9 cellular contexts compared by ENCODE assay signal in genomic region chr9:124045076-124045829, GRCh38. TPM values are rescaled to one million over a fixed set of nuclear protein-coding genes. Genes with fewer than 3 reads are reported as not detected.
DNase-seq lines count a peak whose midpoint lies in the region; ATAC-seq and TF ChIP-seq lines count a peak whose summit lies in the region.
"Had no signal": no experiment of that assay in that cellular context is flagged by ENCODE, and none has a peak within 500 bp of the region (broad histone marks: within the 10 kb centered on the region; RNA-seq: fewer than 3 reads in every experiment).

No MANE protein-coding gene starts in this region.

- H3K4me3 ChIP-seq in Peyer's patch = peak overlapping the region; percentile 15 to 52 (median 29)
- H3K4me3 ChIP-seq in fibroblast of the aortic adventitia (ENCODE audit: low read depth, low read length) = peak overlapping the region; percentile 47
- H3K4me3 ChIP-seq in psoas muscle = peak overlapping the region; percentile 56
- no peak overlapping the region for H3K4me3 ChIP-seq in CD4-positive, alpha-beta memory T cell (ENCODE audit: low read length in 2 of 2)

- CTCF ChIA-PET in CD4-positive, alpha-beta memory T cell (lab: Charles Lee; ENCODE audit: partially characterized antibody) = no interaction called here

- peaks cover 1 to 12% (median 5%) of the 10 kb centered on the region in 4 donors for H3K4me1 Mint-ChIP-seq in CD4-positive, alpha-beta memory T cell
- peaks cover 7 to 16% (median 13%) of the 10 kb centered on the region in 4 donors for H3K4me1 Mint-ChIP-seq in naive thymus-derived CD8-positive, alpha-beta T cell

- DNase-seq in ELF-1 (ENCODE audit: low read depth, low spot score) = peak; percentile 56
- DNase-seq in Peyer's patch = no peak
- DNase-seq in fibroblast of the aortic adventitia (ENCODE audit: low read depth) = peak; percentile 40
- DNase-seq in psoas muscle = peak; percentile 49 to 67
- DNase-seq in CD4-positive, alpha-beta memory T cell = no peak
- DNase-seq in T-helper 1 cell = no peak
- DNase-seq in naive thymus-derived CD8-positive, alpha-beta T cell = no peak
- DNase-seq: T-helper 2 cell had no signal

- H3K36me3 ChIP-seq in Peyer's patch (no peaks in the 10 kb centered on the region), psoas muscle (ENCODE audit: insufficient read depth in 1 of 2, low read depth in 1 of 2) (no peaks in the 10 kb centered on the region)
- H3K36me3 ChIP-seq in CD4-positive, alpha-beta memory T cell (ENCODE audit: insufficient read depth, low read length) = no peaks in the 10 kb centered on the region

- intact Hi-C loops in psoas muscle (cut with DNase I) = loop anchor here in 1 of 2 donors (10.0 kb wide), 1 partner anchor 250 kb away; no protein-coding TSS in a partner anchor
- intact Hi-C loops in CD4-positive, alpha-beta memory T cell (cut with micrococcal nuclease) = no loop called here

- POLR2A ChIA-PET in CD4-positive, alpha-beta memory T cell (lab: Charles Lee; ENCODE audit: partially characterized antibody) = no interaction called here
- POLR2A ChIA-PET in naive thymus-derived CD8-positive, alpha-beta T cell (lab: Charles Lee) = no interaction called here

- ATAC-seq in psoas muscle = peak in 2 of 4 donors; percentile 33 to 55
- ATAC-seq in GM19351 (IDR thresholded peaks at IDR 0.05; ENCODE audit: unreplicated experiment) = no peak
- ATAC-seq in naive thymus-derived CD8-positive, alpha-beta T cell = no peak

- peak overlapping the region in 1 of 8 donors; percentile 4 for H3K4me3 Mint-ChIP-seq in CD4-positive, alpha-beta memory T cell
- H3K4me3 Mint-ChIP-seq in naive thymus-derived CD8-positive, alpha-beta T cell = no peak overlapping the region

- no peaks in the 10 kb centered on the region for H3K9me3 Mint-ChIP-seq in CD4-positive, alpha-beta memory T cell
- peaks cover 0 to 1% (median 0%) of the 10 kb centered on the region in 9 donors for H3K9me3 Mint-ChIP-seq in naive thymus-derived CD8-positive, alpha-beta T cell

- H3K27me3 Mint-ChIP-seq in CD4-positive, alpha-beta memory T cell = peaks cover 48 to 50% of the 10 kb centered on the region in 2 donors
- H3K27me3 Mint-ChIP-seq in naive thymus-derived CD8-positive, alpha-beta T cell = peaks cover 42 to 69% (median 63%) of the 10 kb centered on the region in 5 donors

- H3K9me3 ChIP-seq in Peyer's patch (no peaks in the 10 kb centered on the region), psoas muscle (no peaks in the 10 kb centered on the region)
- H3K9me3 ChIP-seq in CD4-positive, alpha-beta memory T cell (ENCODE audit: control insufficient read depth in 1 of 2, low read length in 2 of 2) = no peaks in the 10 kb centered on the region

- H3K27me3 ChIP-seq in Peyer's patch (peaks cover 0 to 21% of the 10 kb centered on the region in 2 donors), psoas muscle (ENCODE audit: insufficient read depth in 3 of 3, low read length in 2 of 3) (peaks cover 0 to 58% (median 9%) of the 10 kb centered on the region in 3 donors)
- peaks cover 7% of the 10 kb centered on the region for H3K27me3 ChIP-seq in CD4-positive, alpha-beta memory T cell (ENCODE audit: insufficient read depth, low read length)

- H3K4me1 ChIP-seq in Peyer's patch (peaks cover 4 to 24% (median 6%) of the 10 kb centered on the region in 4 donors), psoas muscle (peaks cover 2% of the 10 kb centered on the region)
- H3K4me1 ChIP-seq in CD4-positive, alpha-beta memory T cell (ENCODE audit: insufficient read depth, low read length) = peaks cover 6% of the 10 kb centered on the region

- TF ChIP-seq POLR2A in Peyer's patch (IDR thresholded peaks at IDR 0.05) = no peak

- TF ChIP-seq CTCF in Peyer's patch (IDR thresholded peaks at IDR 0.05) (no peak), fibroblast of the aortic adventitia (IDR thresholded peaks at IDR 0.05; ENCODE audit: insufficient read depth, low read length) (no peak), psoas muscle (IDR thresholded peaks at IDR 0.05) (no peak)

- H3K27ac Mint-ChIP-seq in CD4-positive, alpha-beta memory T cell = no peak overlapping the region
- no peak overlapping the region for H3K27ac Mint-ChIP-seq in naive thymus-derived CD8-positive, alpha-beta T cell

- H3K27ac ChIP-seq in Peyer's patch (no peak overlapping the region), psoas muscle (no peak overlapping the region)
- H3K27ac ChIP-seq in CD4-positive, alpha-beta memory T cell (ENCODE audit: low read depth, low read length) = no peak overlapping the region

- 10 to 14% (median 13%) methylated on average over 37 to 49 of the region's 49 CpGs for WGBS in psoas muscle, 3 donors

- no peaks in the 10 kb centered on the region for H3K36me3 Mint-ChIP-seq in CD4-positive, alpha-beta memory T cell
- H3K36me3 Mint-ChIP-seq in naive thymus-derived CD8-positive, alpha-beta T cell = no peaks in the 10 kb centered on the region

RNA-seq across cellular contexts. Expression of gene LHX2, which starts 33.7 kb away (rescaled TPM):
- total RNA-seq in Peyer's patch (not detected), fibroblast of the aortic adventitia (ENCODE audit: low replicate concordance) (not detected in 2 replicates), psoas muscle (not detected)
- not detected for polyA plus RNA-seq in psoas muscle
- total RNA-seq in CD4-positive, alpha-beta memory T cell = not detected
- polyA plus RNA-seq in CD4-positive, alpha-beta memory T cell = not detected
- not detected for total RNA-seq in naive thymus-derived CD8-positive, alpha-beta T cell
- not detected for polyA plus RNA-seq in naive thymus-derived CD8-positive, alpha-beta T cell

Comparison
In these comparisons a context has a peak if more than half of its experiments do, and no peak if none do; other contexts are left out.
1. DNase-seq: peak in ELF-1 (single experiment), fibroblast of the aortic adventitia (single experiment) and psoas muscle (2 of 2); none in Peyer's patch (0 of 3), CD4-positive, alpha-beta memory T cell (0 of 5), T-helper 1 cell (0 of 5) and naive thymus-derived CD8-positive, alpha-beta T cell (0 of 10).
2. H3K4me3 ChIP-seq: peak in Peyer's patch (4 of 4), fibroblast of the aortic adventitia (single experiment) and psoas muscle (single experiment); none in CD4-positive, alpha-beta memory T cell (0 of 2).